ENCODE assay signal across 22 cellular contexts in genomic region chr1:4180066-4180735, GRCh38.
DNase-seq lines count a peak whose midpoint lies in the region; ATAC-seq and TF ChIP-seq lines count a peak whose summit lies in the region.
"Had no signal": no experiment of that assay in that cellular context is flagged by ENCODE, and none has a peak within 500 bp of the region (broad histone marks: within the 10 kb centered on the region; RNA-seq: fewer than 3 reads in every experiment).

No MANE protein-coding gene starts in this region.

- H3K27me3 ChIP-seq in IMR-90 (ENCODE audit: control insufficient read depth, insufficient read depth, low read length), result no peaks in the 10 kb centered on the region
- H3K27me3 ChIP-seq: MG63 had no signal

- no peak overlapping the region for H2BK5ac ChIP-seq in IMR-90 (ENCODE audit: low read depth, low read length, poor library complexity, severe bottlenecking)

- CTCF ChIA-PET in IMR-90 (lab: Yijun Ruan, JAX), result no interaction called here

- H3K27ac Mint-ChIP-seq in activated naive CD4-positive, alpha-beta T cell treated with anti-CD3 and anti-CD28 coated beads, Interleukin-2, amount 50 U/mL, for 72 hours, result no peak overlapping the region
- H3K27ac Mint-ChIP-seq: CD4-positive, CD25-positive, alpha-beta regulatory T cell had no signal

- H3K36me3 Mint-ChIP-seq in activated naive CD4-positive, alpha-beta T cell treated with anti-CD3 and anti-CD28 coated beads, Interleukin-2, amount 50 U/mL, for 72 hours, result no peaks in the 10 kb centered on the region
- H3K36me3 Mint-ChIP-seq: CD4-positive, CD25-positive, alpha-beta regulatory T cell had no signal

- H2AK9ac ChIP-seq in IMR-90 (replicated peaks; ENCODE audit: low read depth, low read length, poor library complexity), result no peak overlapping the region

- no peak overlapping the region for H4K91ac ChIP-seq in IMR-90 (ENCODE audit: insufficient read depth, low read depth, low read length)

- peaks cover 27% of the 10 kb centered on the region for H3K9me3 ChIP-seq in IMR-90 (ENCODE audit: control insufficient read depth, insufficient read depth, low read length)
- H3K9me3 ChIP-seq: Caco-2, MG63, SJCRH30 had no signal

- H4K8ac ChIP-seq in IMR-90 (ENCODE audit: low read depth in 2 of 2, low read length in 2 of 2), result no peak overlapping the region

- no peaks in the 10 kb centered on the region for H3K79me1 ChIP-seq in IMR-90 (ENCODE audit: low read depth in 1 of 2, low read length in 2 of 2)

- H3K4me1 ChIP-seq in IMR-90 (ENCODE audit: control insufficient read depth, insufficient read depth, low read length), result no peaks in the 10 kb centered on the region
- H3K4me1 ChIP-seq: Caco-2, SJCRH30 had no signal

- no peak overlapping the region for H2AK5ac ChIP-seq in IMR-90 (ENCODE audit: low read depth, low read length)

- no peaks in the 10 kb centered on the region for H3K36me3 ChIP-seq in IMR-90 (ENCODE audit: control insufficient read depth, insufficient read depth, low read length)
- H3K36me3 ChIP-seq: MG63, SJCRH30 had no signal

- POLR2A ChIA-PET in IMR-90 (lab: Charles Lee; ENCODE audit: unreplicated experiment), result no interaction called here

- no peak overlapping the region for H3K4me2 ChIP-seq in IMR-90 (ENCODE audit: low read depth, low read length)

- intact Hi-C loops in IMR-90 (cut with micrococcal nuclease), result no loop called here

- TF ChIP-seq CTCF in IMR-90 (conservative IDR thresholded peaks at IDR 0.05; ENCODE audit: low read depth, low read length), result no peak

- no peak overlapping the region for H2BK15ac ChIP-seq in IMR-90 (ENCODE audit: low read depth, low read length)

- BruUV-seq in IMR-90 (replicated peaks; lab: Mats Ljungman, UMichigan), result no TSS peak

- in situ Hi-C loops in IMR-90 (cut with MboI; ENCODE audit: low sequenced_read_pairs), result no loop called here

- no peak overlapping the region for H4K5ac ChIP-seq in IMR-90 (ENCODE audit: low read depth, low read length)

- ATAC-seq in activated naive CD4-positive, alpha-beta T cell treated with anti-CD3 and anti-CD28 coated beads, Interleukin-2, amount 50 U/mL, for 72 hours, result peak; percentile 24 to 79
- ATAC-seq in IMR-90 (ENCODE audit: low read depth), result no peak
- ATAC-seq: Panc1 had no signal

- no peak overlapping the region for H3K56ac ChIP-seq in IMR-90 (ENCODE audit: extremely low read depth, insufficient read depth, low read length)

- H3K14ac ChIP-seq in IMR-90 (replicated peaks; ENCODE audit: low read depth, low read length), result no peak overlapping the region

- H2BK20ac ChIP-seq in IMR-90 (ENCODE audit: low read depth, low read length), result no peak overlapping the region

- H3K9me3 Mint-ChIP-seq in activated naive CD4-positive, alpha-beta T cell treated with anti-CD3 and anti-CD28 coated beads, Interleukin-2, amount 50 U/mL, for 72 hours, result no peaks in the 10 kb centered on the region
- H3K9me3 Mint-ChIP-seq: CD4-positive, CD25-positive, alpha-beta regulatory T cell had no signal

- H3K4ac ChIP-seq in IMR-90 (ENCODE audit: low read depth, low read length), result no peak overlapping the region

- WGBS in IMR-90 (ENCODE audit: extremely low coverage in 2 of 2, insufficient read length in 1 of 2), 2 experiments, result no CpG with 5 or more reads among the region's 5 CpGs

- H3K23ac ChIP-seq in IMR-90 (ENCODE audit: low read depth, low read length), result no peak overlapping the region

- TF ChIP-seq POLR2A in IMR-90 (IDR thresholded peaks at IDR 0.05; ENCODE audit: low read depth, low read length), result no peak

- peak overlapping the region; percentile 43 for H2AFZ ChIP-seq in IMR-90 (replicated peaks; ENCODE audit: low read length, poor library complexity)
- H2AFZ ChIP-seq: GM23248 had no signal

- no peak overlapping the region for H2BK120ac ChIP-seq in IMR-90 (ENCODE audit: low read depth, low read length)

- no peak overlapping the region for H3K4me3 ChIP-seq in IMR-90 (ENCODE audit: insufficient read depth, low read depth, low read length)
- H3K4me3 ChIP-seq: GM23248, MG63, SJCRH30 had no signal

- H3K9me1 ChIP-seq in IMR-90 (ENCODE audit: insufficient read depth, low read length), result no peaks in the 10 kb centered on the region

- H4K20me1 ChIP-seq in IMR-90 (ENCODE audit: insufficient read depth, low read length), result no peaks in the 10 kb centered on the region

- peak in 1 of 2 donors; percentile 6 for DNase-seq in activated naive CD4-positive, alpha-beta T cell treated with anti-CD3 and anti-CD28 coated beads, Interleukin-2, amount 50 U/mL, for 72 hours (ENCODE audit: low spot score in 2 of 2)
- DNase-seq in activated naive CD4-positive, alpha-beta T cell treated with anti-CD3 and anti-CD28 coated beads, Interleukin-2, amount 50 U/mL, for 16 hours, result no peak
- DNase-seq in IMR-90 (no peak), germinal center (ENCODE audit: low spot score) (peak; percentile 0), putamen (ENCODE audit: low spot score) (peak; percentile 33), C1 segment of cervical spinal cord (lab: John Stamatoyannopoulos, UW) (no peak), NCI-H187 treated with DMSO at 0.1 percent for 48 hours (lab: John Stamatoyannopoulos, UW) (no peak)
- DNase-seq: Caco-2; CD4-positive, CD25-positive, alpha-beta regulatory T cell; GDM1; GM23248; HCEC 1CT; Kasumi-1; MG63; NCI-H1048; NCI-H1436; NCI-H2029 treated with DMSO at 0.1 percent for 48 hours; NCI-H2171; NCI-H446; NCI-H69; SJCRH30 had no signal

- TF ChIP-seq RAD21 in IMR-90 (IDR thresholded peaks at IDR 0.05; ENCODE audit: low read length), result no peak

- no peak overlapping the region for H3K9ac ChIP-seq in IMR-90 (ENCODE audit: low read depth, low read length)
- H3K9ac ChIP-seq: GM23248 had no signal

- no peak overlapping the region for H3K18ac ChIP-seq in IMR-90 (ENCODE audit: low read depth, low read length)

- H3K27ac ChIP-seq in IMR-90 (ENCODE audit: insufficient read depth, low read length), result no peak overlapping the region
- H3K27ac ChIP-seq: GM23248, SJCRH30 had no signal

- dilution Hi-C loops in IMR-90 (cut with HindIII; ENCODE audit: low sequenced_read_pairs, unreplicated experiment), result no loop called here

TF ChIP-seq in IMR-90, 13 proteins besides CTCF, POLR2A, EP300 and RAD21:
- TF ChIP-seq RFX5 (IDR thresholded peaks at IDR 0.05; ENCODE audit: low read depth, low read length), result no peak
- TF ChIP-seq CEBPB (IDR thresholded peaks at IDR 0.05; ENCODE audit: low read depth, low read length), result no peak
- TF ChIP-seq ELK1 (IDR thresholded peaks at IDR 0.05; ENCODE audit: borderline replicate concordance, low read depth, low read length), result no peak
- no peak for TF ChIP-seq FOS (IDR thresholded peaks at IDR 0.05; ENCODE audit: low read depth, low read length)
- TF ChIP-seq SMC3 (IDR thresholded peaks at IDR 0.05; ENCODE audit: low read depth, low read length), result no peak
- no peak for TF ChIP-seq MAFK (IDR thresholded peaks at IDR 0.05; ENCODE audit: low read depth, low read length)
- no peak for TF ChIP-seq CHD1 (IDR thresholded peaks at IDR 0.05; ENCODE audit: low read depth, low read length)
- no peak for TF ChIP-seq BHLHE40 (IDR thresholded peaks at IDR 0.05; ENCODE audit: low read depth, low read length)

Comparison
In these comparisons a context has a peak if more than half of its experiments do, and no peak if none do; other contexts are left out.
1. DNase-seq: peak in germinal center (single experiment) and putamen (single experiment); none in activated naive CD4-positive, alpha-beta T cell treated with anti-CD3 and anti-CD28 coated beads, Interleukin-2, amount 50 U/mL, for 16 hours (single experiment), IMR-90 (single experiment), C1 segment of cervical spinal cord (0 of 14) and NCI-H187 treated with DMSO at 0.1 percent for 48 hours (single experiment).